In the genomic region with DNA sequence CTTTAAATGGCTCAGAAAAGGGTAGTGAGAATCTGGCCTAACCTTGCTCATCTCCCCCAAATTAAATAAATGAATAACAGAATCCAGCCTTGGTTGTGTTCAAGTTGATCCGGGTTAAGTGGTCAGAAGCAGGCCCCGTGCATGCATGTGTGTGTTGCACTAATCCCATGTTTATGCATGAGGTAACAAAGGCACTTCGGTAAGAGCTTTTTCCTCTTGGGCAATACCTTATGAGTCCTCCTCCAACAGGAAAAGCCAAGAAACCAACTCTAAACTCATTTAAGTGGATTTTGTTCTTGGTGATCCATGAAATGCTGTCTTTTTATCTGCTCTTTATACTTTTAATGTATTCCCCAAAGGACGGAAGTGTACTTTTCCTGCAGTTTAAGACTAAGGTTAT, we compare ENCODE assay signal across 17 cellular contexts.
"Had no signal": no experiment of that assay in that cellular context is flagged by ENCODE, and none has a peak within 500 bp of the region (broad histone marks: within the 10 kb centered on the region; RNA-seq: fewer than 3 reads in every experiment).

No MANE protein-coding gene starts in this region.

- H3K36me3 Mint-ChIP-seq: immature natural killer cell; stimulated activated naive B cell treated with anti-CD40 and anti-IgM and Interleukin-4, amounts not matched to agents 10 μg/mL and 1 μg/mL and 100 μg/mL, for 72 hours had no signal

- H3K27ac ChIP-seq: cardiac muscle cell, esophagus squamous epithelium, lower lobe of right lung, right atrium auricular region, tibial artery had no signal

- H3K9me3 Mint-ChIP-seq: activated naive CD4-positive, alpha-beta T cell treated with anti-CD3 and anti-CD28 coated beads for 36 hours; activated naive CD8-positive, alpha-beta T cell treated with anti-CD3 and anti-CD28 coated beads, Interleukin-2, amount 50 U/mL, for 24 hours; activated T-helper 17 cell treated with anti-CD3 and anti-CD28 coated beads, Interleukin-2, amount 50 U/mL, for 72 hours; immature natural killer cell; stimulated activated naive B cell treated with anti-CD40 and anti-IgM and Interleukin-4, amounts not matched to agents 10 μg/mL and 1 μg/mL and 100 μg/mL, for 72 hours had no signal

- ATAC-seq: activated CD4-positive, CD25-positive, alpha-beta regulatory T cell treated with anti-CD3 and anti-CD28 coated beads, Interleukin-2, amount 50 U/mL, for 24 hours; activated naive CD8-positive, alpha-beta T cell treated with anti-CD3 and anti-CD28 coated beads, Interleukin-2, amount 50 U/mL, for 24 hours; activated T-helper 17 cell treated with anti-CD3 and anti-CD28 coated beads, Interleukin-2, amount 50 U/mL, for 72 hours; stimulated activated naive B cell treated with anti-CD40 and anti-IgM and Interleukin-4, amounts not matched to agents 10 μg/mL and 1 μg/mL and 100 μg/mL, for 72 hours had no signal

- FAIRE-seq: astrocyte had no signal

- H3K4me3 Mint-ChIP-seq: activated naive CD4-positive, alpha-beta T cell treated with anti-CD3 and anti-CD28 coated beads for 36 hours; activated naive CD8-positive, alpha-beta T cell treated with anti-CD3 and anti-CD28 coated beads, Interleukin-2, amount 50 U/mL, for 24 hours; activated T-helper 17 cell treated with anti-CD3 and anti-CD28 coated beads, Interleukin-2, amount 50 U/mL, for 72 hours; immature natural killer cell; stimulated activated naive B cell treated with anti-CD40 and anti-IgM and Interleukin-4, amounts not matched to agents 10 μg/mL and 1 μg/mL and 100 μg/mL, for 72 hours had no signal

- H3K27me3 ChIP-seq: cardiac muscle cell, right atrium auricular region, tibial artery had no signal

- H3K36me3 ChIP-seq: cardiac muscle cell, esophagus squamous epithelium, lower lobe of right lung, right atrium auricular region, tibial artery had no signal

- H3K9me3 ChIP-seq: esophagus squamous epithelium, lower lobe of right lung, right atrium auricular region, tibial artery had no signal

- H3K4me3 ChIP-seq: cardiac muscle cell, esophagus squamous epithelium, lower lobe of right lung, right atrium auricular region, tibial artery had no signal

- H3K4me1 Mint-ChIP-seq: activated T-helper 17 cell treated with anti-CD3 and anti-CD28 coated beads, Interleukin-2, amount 50 U/mL, for 72 hours had no signal

- DNase-seq: activated naive CD4-positive, alpha-beta T cell treated with anti-CD3 and anti-CD28 coated beads for 36 hours; activated naive CD8-positive, alpha-beta T cell treated with anti-CD3 and anti-CD28 coated beads, Interleukin-2, amount 50 U/mL, for 24 hours; esophagus squamous epithelium; foreskin fibroblast; head of caudate nucleus; immature natural killer cell; lower lobe of right lung; stimulated activated CD4-positive, alpha-beta T cell treated with anti-CD3 and anti-CD28 coated beads, Interleukin-15, amount 100 ng/mL, for 24 hours; stimulated activated CD4-positive, alpha-beta T cell treated with anti-CD3 and anti-CD28 coated beads, Interleukin-4, amount 100 ng/mL, for 1 hour; stimulated activated naive B cell treated with anti-CD40 and anti-IgM and Interleukin-4, amounts not matched to agents 10 μg/mL and 1 μg/mL and 100 μg/mL, for 72 hours; SW 1271; tibial artery had no signal

- H3K27ac Mint-ChIP-seq: activated naive CD4-positive, alpha-beta T cell treated with anti-CD3 and anti-CD28 coated beads for 36 hours; activated naive CD8-positive, alpha-beta T cell treated with anti-CD3 and anti-CD28 coated beads, Interleukin-2, amount 50 U/mL, for 24 hours; activated T-helper 17 cell treated with anti-CD3 and anti-CD28 coated beads, Interleukin-2, amount 50 U/mL, for 72 hours; immature natural killer cell; stimulated activated naive B cell treated with anti-CD40 and anti-IgM and Interleukin-4, amounts not matched to agents 10 μg/mL and 1 μg/mL and 100 μg/mL, for 72 hours had no signal

- H3K4me1 ChIP-seq: lower lobe of right lung, right atrium auricular region had no signal
